25 cellular contexts compared by ENCODE assay signal in the genomic region with DNA sequence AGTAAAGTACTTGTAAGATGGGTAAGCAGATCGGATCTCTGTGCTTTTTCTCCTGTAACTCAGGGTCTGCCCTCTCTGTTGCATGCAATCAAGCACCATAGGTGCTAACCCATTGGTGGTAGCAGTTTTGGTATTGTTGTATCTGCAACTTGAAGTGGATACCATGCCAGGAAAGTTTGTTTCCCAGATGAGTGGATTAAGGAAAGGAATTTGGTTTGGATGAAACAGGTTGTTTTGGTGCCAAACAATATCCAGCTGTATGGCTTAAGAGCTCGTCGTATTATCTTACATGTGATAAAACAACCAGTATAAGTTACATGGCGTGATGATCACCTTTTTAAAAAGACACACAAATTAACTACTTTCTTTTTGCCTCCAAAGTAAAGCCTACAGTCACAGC.
"Had no signal": no experiment of that assay in that cellular context is flagged by ENCODE, and none has a peak within 500 bp of the region (broad histone marks: within the 10 kb centered on the region; RNA-seq: fewer than 3 reads in every experiment).

No MANE protein-coding gene starts in this region.

- H3K27me3 Mint-ChIP-seq: naive thymus-derived CD4-positive, alpha-beta T cell; stimulated activated naive CD8-positive, alpha-beta T cell treated with anti-CD3 and anti-CD28 coated beads, Interleukin-15, amount 100 ng/mL, for 72 hours had no signal

- H3K36me3 Mint-ChIP-seq: naive thymus-derived CD4-positive, alpha-beta T cell had no signal

- H3K9me3 Mint-ChIP-seq: activated T-cell treated with anti-CD3 and anti-CD28 coated beads, Interleukin-2, amount 50 U/mL, for 4 hours had no signal

- H3K4me3 ChIP-seq: esophagus muscularis mucosa, lung, prostate gland, right atrium auricular region, smooth muscle cell, suprapubic skin, vagina had no signal

- FAIRE-seq: endothelial cell of umbilical vein, frontal cortex, kidney had no signal

- H3K9me3 ChIP-seq: esophagus muscularis mucosa, prostate gland, right atrium auricular region, suprapubic skin, vagina had no signal

- H3K4me3 Mint-ChIP-seq: activated naive CD4-positive, alpha-beta T cell treated with anti-CD3 and anti-CD28 coated beads for 36 hours; activated T-cell treated with anti-CD3 and anti-CD28 coated beads, Interleukin-2, amount 50 U/mL, for 4 hours; naive thymus-derived CD4-positive, alpha-beta T cell; stimulated activated naive CD8-positive, alpha-beta T cell treated with anti-CD3 and anti-CD28 coated beads, Interleukin-15, amount 100 ng/mL, for 72 hours had no signal

- H3K4me1 ChIP-seq: prostate gland, right atrium auricular region, suprapubic skin, vagina had no signal

- H3K27ac Mint-ChIP-seq: activated naive CD4-positive, alpha-beta T cell treated with anti-CD3 and anti-CD28 coated beads for 36 hours; naive thymus-derived CD4-positive, alpha-beta T cell; stimulated activated naive CD8-positive, alpha-beta T cell treated with anti-CD3 and anti-CD28 coated beads, Interleukin-15, amount 100 ng/mL, for 72 hours had no signal

- H3K27ac ChIP-seq: esophagus muscularis mucosa, prostate gland, right atrium auricular region, suprapubic skin, vagina had no signal

- DNase-seq: activated CD4-positive, alpha-beta T cell treated with anti-CD3 and anti-CD28 coated beads, Interleukin-2, amount 50 U/mL, for 1 hour; activated CD4-positive, CD25-positive, alpha-beta regulatory T cell treated with anti-CD3 and anti-CD28 coated beads, Interleukin-2, amount 50 U/mL, for 72 hours; activated CD8-positive, alpha-beta memory T cell treated with anti-CD3 and anti-CD28 coated beads, Interleukin-2, amount 50 U/mL, for 4 hours; activated naive CD4-positive, alpha-beta T cell treated with anti-CD3 and anti-CD28 coated beads for 36 hours; activated T-cell treated with anti-CD3 and anti-CD28 coated beads, Interleukin-2, amount 50 U/mL, for 4 hours; aorta; dermis blood vessel endothelial cell; effector memory CD4-positive, alpha-beta T cell; head of caudate nucleus; kidney; naive thymus-derived CD4-positive, alpha-beta T cell; stimulated activated CD4-positive, alpha-beta T cell treated with anti-CD3 and anti-CD28 coated beads, Interleukin-4, amount 100 ng/mL, for 1 hour; stimulated activated naive CD8-positive, alpha-beta T cell treated with anti-CD3 and anti-CD28 coated beads, Interleukin-15, amount 100 ng/mL, for 72 hours; T1000; trophoblast cell had no signal

- ATAC-seq: activated T-cell treated with anti-CD3 and anti-CD28 coated beads, Interleukin-2, amount 50 U/mL, for 4 hours; left lobe of liver; naive thymus-derived CD4-positive, alpha-beta T cell; stimulated activated naive CD8-positive, alpha-beta T cell treated with anti-CD3 and anti-CD28 coated beads, Interleukin-15, amount 100 ng/mL, for 72 hours had no signal

- H3K4me2 ChIP-seq: smooth muscle cell had no signal

- H3K36me3 ChIP-seq: esophagus muscularis mucosa, prostate gland, right atrium auricular region, suprapubic skin, vagina had no signal

- H3K27me3 ChIP-seq: esophagus muscularis mucosa, right atrium auricular region, suprapubic skin, vagina had no signal

- H3K4me1 Mint-ChIP-seq: naive thymus-derived CD4-positive, alpha-beta T cell; stimulated activated naive CD8-positive, alpha-beta T cell treated with anti-CD3 and anti-CD28 coated beads, Interleukin-15, amount 100 ng/mL, for 72 hours had no signal
